22 cellular contexts compared by ENCODE assay signal in genomic region chr11:34970480-34970879, GRCh38.
"Had no signal": no experiment of that assay in that cellular context is flagged by ENCODE, and none has a peak within 500 bp of the region (broad histone marks: within the 10 kb centered on the region; RNA-seq: fewer than 3 reads in every experiment).

No MANE protein-coding gene starts in this region.

- DNase-seq: activated CD4-positive, alpha-beta T cell treated with anti-CD3 and anti-CD28 coated beads, Interleukin-2, amount 10 ng/mL, durations not matched to agents 24 days and 14 days; activated CD8-positive, alpha-beta memory T cell treated with anti-CD3 and anti-CD28 coated beads, Interleukin-2, amount 50 U/mL, for 4 hours; activated effector memory CD4-positive, alpha-beta T cell treated with Interleukin-2 at 50 U/mL for 16 hours; activated naive CD4-positive, alpha-beta T cell treated with anti-CD3 and anti-CD28 coated beads, Interleukin-2, amount 50 U/mL, for 16 hours; activated T-cell treated with anti-CD3 and anti-CD28 coated beads, Interleukin-2, amount 50 U/mL, for 48 hours; colonic mucosa; glutamatergic neuron; hypothalamus; kidney; mesendoderm; naive thymus-derived CD4-positive, alpha-beta T cell; small intestine; stimulated activated CD4-positive, alpha-beta T cell treated with anti-CD3 and anti-CD28 coated beads, Interleukin-15, amount 100 ng/mL, for 24 hours; stimulated activated CD4-positive, alpha-beta T cell treated with anti-CD3 and anti-CD28 coated beads, Interleukin-2, amount 100 ng/mL, for 48 hours; T-cell had no signal

- H3K9me3 ChIP-seq: ascending aorta, colonic mucosa, prostate gland, right atrium auricular region, tibial nerve had no signal

- ATAC-seq: naive thymus-derived CD4-positive, alpha-beta T cell; T-cell had no signal

- H3K27ac ChIP-seq: ascending aorta, colonic mucosa, neural progenitor cell, prostate gland, right atrium auricular region, tibial nerve had no signal

- H3K36me3 ChIP-seq: colonic mucosa, prostate gland had no signal

- H3K9me3 Mint-ChIP-seq: activated CD4-positive, alpha-beta T cell treated with anti-CD3 and anti-CD28 coated beads, Interleukin-2, amount 10 ng/mL, durations not matched to agents 24 days and 14 days; central memory CD8-positive, alpha-beta T cell; stimulated activated naive CD8-positive, alpha-beta T cell treated with anti-CD3 and anti-CD28 coated beads, Interleukin-15, Interleukin-2, amounts not matched to agents 100 ng/mL and 50 ng/mL, for 24 hours; T-cell had no signal

- H3K4me3 Mint-ChIP-seq: activated CD4-positive, alpha-beta T cell treated with anti-CD3 and anti-CD28 coated beads, Interleukin-2, amount 10 ng/mL, durations not matched to agents 24 days and 14 days; central memory CD8-positive, alpha-beta T cell; naive thymus-derived CD4-positive, alpha-beta T cell; neural progenitor cell; stimulated activated naive CD8-positive, alpha-beta T cell treated with anti-CD3 and anti-CD28 coated beads, Interleukin-15, Interleukin-2, amounts not matched to agents 100 ng/mL and 50 ng/mL, for 24 hours; T-cell had no signal

- H3K27ac Mint-ChIP-seq: activated CD4-positive, alpha-beta T cell treated with anti-CD3 and anti-CD28 coated beads, Interleukin-2, amount 10 ng/mL, durations not matched to agents 24 days and 14 days; neural progenitor cell; stimulated activated naive CD8-positive, alpha-beta T cell treated with anti-CD3 and anti-CD28 coated beads, Interleukin-15, Interleukin-2, amounts not matched to agents 100 ng/mL and 50 ng/mL, for 24 hours; T-cell had no signal

- H3K27me3 Mint-ChIP-seq: activated CD4-positive, alpha-beta T cell treated with anti-CD3 and anti-CD28 coated beads, Interleukin-2, amount 10 ng/mL, durations not matched to agents 24 days and 14 days; central memory CD8-positive, alpha-beta T cell; naive thymus-derived CD4-positive, alpha-beta T cell; stimulated activated naive CD8-positive, alpha-beta T cell treated with anti-CD3 and anti-CD28 coated beads, Interleukin-15, Interleukin-2, amounts not matched to agents 100 ng/mL and 50 ng/mL, for 24 hours; T-cell had no signal

- H3K27me3 ChIP-seq: ascending aorta, colonic mucosa, neural progenitor cell, right atrium auricular region, tibial nerve had no signal

- H3K4me1 ChIP-seq: ascending aorta, colonic mucosa, prostate gland, right atrium auricular region had no signal

- H3K4me1 Mint-ChIP-seq: central memory CD8-positive, alpha-beta T cell; neural progenitor cell had no signal

- H3K4me3 ChIP-seq: ascending aorta, colonic mucosa, neural progenitor cell, prostate gland, right atrium auricular region, tibial nerve had no signal
